In the genomic region with DNA sequence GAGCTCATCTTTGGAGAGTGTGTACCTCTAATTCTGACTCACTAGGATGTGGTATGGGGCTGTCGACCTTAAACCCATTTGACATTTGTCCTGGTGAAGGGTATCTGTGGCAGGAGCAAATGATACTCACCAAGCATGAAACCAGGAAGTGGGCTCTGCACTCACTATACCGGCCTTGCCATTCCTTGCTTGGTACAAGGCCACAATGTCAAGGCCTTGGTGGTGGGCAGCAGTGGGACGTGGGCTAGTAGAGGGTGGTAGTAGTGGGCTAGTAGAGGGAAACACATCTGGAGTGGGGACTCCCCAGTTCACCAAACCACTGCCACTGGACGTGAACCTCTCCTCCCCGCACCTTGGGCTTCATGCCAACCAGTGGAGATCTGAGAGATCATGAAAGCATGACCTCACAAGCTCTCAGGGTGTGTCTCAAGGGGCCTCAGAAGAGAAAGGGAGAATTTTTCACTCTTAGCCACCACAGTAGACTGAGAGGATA, we compare ENCODE assay signal across 1 cellular context.
A peak's percentile ranks its signal among the peaks of the same experiment; 100 is the strongest.
TF ChIP-seq lines count a peak whose summit lies in the region.

No MANE protein-coding gene starts in this region.

TF ChIP-seq in GM12878, 131 proteins besides CTCF, POLR2A, EP300 and RAD21 (continued from another document and continues in another):
- TF ChIP-seq RFX5 (IDR thresholded peaks at IDR 0.05; ENCODE audit: low read depth, low read length) (no peak), MTA2 (IDR thresholded peaks at IDR 0.05; ENCODE audit: low read depth) (peak; percentile 65), JUND (IDR thresholded peaks at IDR 0.05; ENCODE audit: low read depth, low read length) (no peak), FOS (IDR thresholded peaks at IDR 0.05; ENCODE audit: borderline replicate concordance, extremely low read depth, insufficient read length) (no peak), BACH1 (IDR thresholded peaks at IDR 0.05; ENCODE audit: borderline replicate concordance) (no peak), CBX5 (IDR thresholded peaks at IDR 0.05; ENCODE audit: low read depth) (no peak), FOXM1 (IDR thresholded peaks at IDR 0.05; ENCODE audit: low read depth, low read length) (peak; percentile 54; the same call in 1 of the 2 replicates), WRNIP1 (IDR thresholded peaks at IDR 0.05; ENCODE audit: borderline replicate concordance, low read depth, low read length) (no peak), TCF3 (IDR thresholded peaks at IDR 0.05; ENCODE audit: borderline replicate concordance, insufficient read depth, low read depth, low read length) (no peak), ZNF622 (IDR thresholded peaks at IDR 0.05) (no peak), MYC (IDR thresholded peaks at IDR 0.05; ENCODE audit: insufficient read depth, insufficient read length, insufficient replicate concordance, low read length, severe bottlenecking) (no peak), RCOR1 (conservative IDR thresholded peaks at IDR 0.05; ENCODE audit: low read depth, low read length) (no peak), YBX1 (IDR thresholded peaks at IDR 0.05) (no peak), RAD51 (IDR thresholded peaks at IDR 0.05) (no peak), CBX3 (IDR thresholded peaks at IDR 0.05; ENCODE audit: borderline replicate concordance, low read depth) (no peak), SPI1 (IDR thresholded peaks at IDR 0.05; ENCODE audit: borderline replicate concordance, insufficient read depth, low read depth, low read length) (peak; percentile 69), ZNF384 (IDR thresholded peaks at IDR 0.05; ENCODE audit: borderline replicate concordance, low read depth, low read length) (no peak), SMAD1 (IDR thresholded peaks at IDR 0.05; ENCODE audit: low read depth, partially characterized antibody) (peak; percentile 55), POLR2AphosphoS5 (IDR thresholded peaks at IDR 0.05; ENCODE audit: low read length) (no peak), ZNF24 (IDR thresholded peaks at IDR 0.05) (no peak), BMI1 (IDR thresholded peaks at IDR 0.05; ENCODE audit: borderline replicate concordance) (0 out of 2 replicates have a peak, but pooled peaks have one; percentile 9), NFYA (IDR thresholded peaks at IDR 0.05; ENCODE audit: borderline replicate concordance, low read depth, low read length) (no peak), KLF5 (IDR thresholded peaks at IDR 0.05; ENCODE audit: partially characterized antibody) (no peak), SP1 (IDR thresholded peaks at IDR 0.05; ENCODE audit: low read depth, low read length) (no peak), PML (IDR thresholded peaks at IDR 0.05; ENCODE audit: low read length) (no peak), ZBED1 (IDR thresholded peaks at IDR 0.05; ENCODE audit: borderline replicate concordance) (peak; percentile 20; the same call in 1 of the 2 replicates), KAT2A (conservative IDR thresholded peaks at IDR 0.05; ENCODE audit: control insufficient read depth, low read depth, low read length) (no peak), CHD2 (IDR thresholded peaks at IDR 0.05; ENCODE audit: borderline replicate concordance, low read depth, low read length) (no peak), MEF2B (IDR thresholded peaks at IDR 0.05; ENCODE audit: partially characterized antibody, poor library complexity, severe bottlenecking) (peak; percentile 85), MEF2A (IDR thresholded peaks at IDR 0.05; ENCODE audit: insufficient read depth, low read depth, low read length) (no peak), NR2C1 (IDR thresholded peaks at IDR 0.05) (no peak), ZSCAN29 (IDR thresholded peaks at IDR 0.05) (no peak), YY1 (IDR thresholded peaks at IDR 0.05; ENCODE audit: low read depth, low read length) (no peak)
- TF ChIP-seq, protein P1, sequence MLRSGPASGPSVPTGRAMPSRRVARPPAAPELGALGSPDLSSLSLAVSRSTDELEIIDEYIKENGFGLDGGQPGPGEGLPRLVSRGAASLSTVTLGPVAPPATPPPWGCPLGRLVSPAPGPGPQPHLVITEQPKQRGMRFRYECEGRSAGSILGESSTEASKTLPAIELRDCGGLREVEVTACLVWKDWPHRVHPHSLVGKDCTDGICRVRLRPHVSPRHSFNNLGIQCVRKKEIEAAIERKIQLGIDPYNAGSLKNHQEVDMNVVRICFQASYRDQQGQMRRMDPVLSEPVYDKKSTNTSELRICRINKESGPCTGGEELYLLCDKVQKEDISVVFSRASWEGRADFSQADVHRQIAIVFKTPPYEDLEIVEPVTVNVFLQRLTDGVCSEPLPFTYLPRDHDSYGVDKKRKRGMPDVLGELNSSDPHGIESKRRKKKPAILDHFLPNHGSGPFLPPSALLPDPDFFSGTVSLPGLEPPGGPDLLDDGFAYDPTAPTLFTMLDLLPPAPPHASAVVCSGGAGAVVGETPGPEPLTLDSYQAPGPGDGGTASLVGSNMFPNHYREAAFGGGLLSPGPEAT (IDR thresholded peaks at IDR 0.05; ENCODE audit: low read depth) = 0 out of 2 replicates have a peak, but pooled peaks have one; percentile 34
- TF ChIP-seq, protein P2, sequence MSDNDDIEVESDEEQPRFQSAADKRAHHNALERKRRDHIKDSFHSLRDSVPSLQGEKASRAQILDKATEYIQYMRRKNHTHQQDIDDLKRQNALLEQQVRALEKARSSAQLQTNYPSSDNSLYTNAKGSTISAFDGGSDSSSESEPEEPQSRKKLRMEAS (IDR thresholded peaks at IDR 0.05; ENCODE audit: low read depth, low read length) = no peak
- TF ChIP-seq, protein P3, sequence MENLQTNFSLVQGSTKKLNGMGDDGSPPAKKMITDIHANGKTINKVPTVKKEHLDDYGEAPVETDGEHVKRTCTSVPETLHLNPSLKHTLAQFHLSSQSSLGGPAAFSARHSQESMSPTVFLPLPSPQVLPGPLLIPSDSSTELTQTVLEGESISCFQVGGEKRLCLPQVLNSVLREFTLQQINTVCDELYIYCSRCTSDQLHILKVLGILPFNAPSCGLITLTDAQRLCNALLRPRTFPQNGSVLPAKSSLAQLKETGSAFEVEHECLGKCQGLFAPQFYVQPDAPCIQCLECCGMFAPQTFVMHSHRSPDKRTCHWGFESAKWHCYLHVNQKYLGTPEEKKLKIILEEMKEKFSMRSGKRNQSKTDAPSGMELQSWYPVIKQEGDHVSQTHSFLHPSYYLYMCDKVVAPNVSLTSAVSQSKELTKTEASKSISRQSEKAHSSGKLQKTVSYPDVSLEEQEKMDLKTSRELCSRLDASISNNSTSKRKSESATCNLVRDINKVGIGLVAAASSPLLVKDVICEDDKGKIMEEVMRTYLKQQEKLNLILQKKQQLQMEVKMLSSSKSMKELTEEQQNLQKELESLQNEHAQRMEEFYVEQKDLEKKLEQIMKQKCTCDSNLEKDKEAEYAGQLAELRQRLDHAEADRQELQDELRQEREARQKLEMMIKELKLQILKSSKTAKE (IDR thresholded peaks at IDR 0.05; ENCODE audit: low read depth, poor library complexity, severe bottlenecking) = peak; percentile 42
- TF ChIP-seq, protein P4, sequence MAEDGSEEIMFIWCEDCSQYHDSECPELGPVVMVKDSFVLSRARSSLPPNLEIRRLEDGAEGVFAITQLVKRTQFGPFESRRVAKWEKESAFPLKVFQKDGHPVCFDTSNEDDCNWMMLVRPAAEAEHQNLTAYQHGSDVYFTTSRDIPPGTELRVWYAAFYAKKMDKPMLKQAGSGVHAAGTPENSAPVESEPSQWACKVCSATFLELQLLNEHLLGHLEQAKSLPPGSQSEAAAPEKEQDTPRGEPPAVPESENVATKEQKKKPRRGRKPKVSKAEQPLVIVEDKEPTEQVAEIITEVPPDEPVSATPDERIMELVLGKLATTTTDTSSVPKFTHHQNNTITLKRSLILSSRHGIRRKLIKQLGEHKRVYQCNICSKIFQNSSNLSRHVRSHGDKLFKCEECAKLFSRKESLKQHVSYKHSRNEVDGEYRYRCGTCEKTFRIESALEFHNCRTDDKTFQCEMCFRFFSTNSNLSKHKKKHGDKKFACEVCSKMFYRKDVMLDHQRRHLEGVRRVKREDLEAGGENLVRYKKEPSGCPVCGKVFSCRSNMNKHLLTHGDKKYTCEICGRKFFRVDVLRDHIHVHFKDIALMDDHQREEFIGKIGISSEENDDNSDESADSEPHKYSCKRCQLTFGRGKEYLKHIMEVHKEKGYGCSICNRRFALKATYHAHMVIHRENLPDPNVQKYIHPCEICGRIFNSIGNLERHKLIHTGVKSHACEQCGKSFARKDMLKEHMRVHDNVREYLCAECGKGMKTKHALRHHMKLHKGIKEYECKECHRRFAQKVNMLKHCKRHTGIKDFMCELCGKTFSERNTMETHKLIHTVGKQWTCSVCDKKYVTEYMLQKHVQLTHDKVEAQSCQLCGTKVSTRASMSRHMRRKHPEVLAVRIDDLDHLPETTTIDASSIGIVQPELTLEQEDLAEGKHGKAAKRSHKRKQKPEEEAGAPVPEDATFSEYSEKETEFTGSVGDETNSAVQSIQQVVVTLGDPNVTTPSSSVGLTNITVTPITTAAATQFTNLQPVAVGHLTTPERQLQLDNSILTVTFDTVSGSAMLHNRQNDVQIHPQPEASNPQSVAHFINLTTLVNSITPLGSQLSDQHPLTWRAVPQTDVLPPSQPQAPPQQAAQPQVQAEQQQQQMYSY (CRISPR knock-in tag; IDR thresholded peaks at IDR 0.05) = no peak
- TF ChIP-seq, protein P5, sequence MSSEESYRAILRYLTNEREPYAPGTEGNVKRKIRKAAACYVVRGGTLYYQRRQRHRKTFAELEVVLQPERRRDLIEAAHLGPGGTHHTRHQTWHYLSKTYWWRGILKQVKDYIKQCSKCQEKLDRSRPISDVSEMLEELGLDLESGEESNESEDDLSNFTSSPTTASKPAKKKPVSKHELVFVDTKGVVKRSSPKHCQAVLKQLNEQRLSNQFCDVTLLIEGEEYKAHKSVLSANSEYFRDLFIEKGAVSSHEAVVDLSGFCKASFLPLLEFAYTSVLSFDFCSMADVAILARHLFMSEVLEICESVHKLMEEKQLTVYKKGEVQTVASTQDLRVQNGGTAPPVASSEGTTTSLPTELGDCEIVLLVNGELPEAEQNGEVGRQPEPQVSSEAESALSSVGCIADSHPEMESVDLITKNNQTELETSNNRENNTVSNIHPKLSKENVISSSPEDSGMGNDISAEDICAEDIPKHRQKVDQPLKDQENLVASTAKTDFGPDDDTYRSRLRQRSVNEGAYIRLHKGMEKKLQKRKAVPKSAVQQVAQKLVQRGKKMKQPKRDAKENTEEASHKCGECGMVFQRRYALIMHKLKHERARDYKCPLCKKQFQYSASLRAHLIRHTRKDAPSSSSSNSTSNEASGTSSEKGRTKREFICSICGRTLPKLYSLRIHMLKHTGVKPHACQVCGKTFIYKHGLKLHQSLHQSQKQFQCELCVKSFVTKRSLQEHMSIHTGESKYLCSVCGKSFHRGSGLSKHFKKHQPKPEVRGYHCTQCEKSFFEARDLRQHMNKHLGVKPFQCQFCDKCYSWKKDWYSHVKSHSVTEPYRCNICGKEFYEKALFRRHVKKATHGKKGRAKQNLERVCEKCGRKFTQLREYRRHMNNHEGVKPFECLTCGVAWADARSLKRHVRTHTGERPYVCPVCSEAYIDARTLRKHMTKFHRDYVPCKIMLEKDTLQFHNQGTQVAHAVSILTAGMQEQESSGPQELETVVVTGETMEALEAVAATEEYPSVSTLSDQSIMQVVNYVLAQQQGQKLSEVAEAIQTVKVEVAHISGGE (CRISPR knock-in tag; IDR thresholded peaks at IDR 0.05) = no peak
- TF ChIP-seq, protein P6, sequence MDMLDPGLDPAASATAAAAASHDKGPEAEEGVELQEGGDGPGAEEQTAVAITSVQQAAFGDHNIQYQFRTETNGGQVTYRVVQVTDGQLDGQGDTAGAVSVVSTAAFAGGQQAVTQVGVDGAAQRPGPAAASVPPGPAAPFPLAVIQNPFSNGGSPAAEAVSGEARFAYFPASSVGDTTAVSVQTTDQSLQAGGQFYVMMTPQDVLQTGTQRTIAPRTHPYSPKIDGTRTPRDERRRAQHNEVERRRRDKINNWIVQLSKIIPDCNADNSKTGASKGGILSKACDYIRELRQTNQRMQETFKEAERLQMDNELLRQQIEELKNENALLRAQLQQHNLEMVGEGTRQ (IDR thresholded peaks at IDR 0.05; ENCODE audit: borderline replicate concordance, low read depth, low read length) = no peak
- TF ChIP-seq, protein P7, sequence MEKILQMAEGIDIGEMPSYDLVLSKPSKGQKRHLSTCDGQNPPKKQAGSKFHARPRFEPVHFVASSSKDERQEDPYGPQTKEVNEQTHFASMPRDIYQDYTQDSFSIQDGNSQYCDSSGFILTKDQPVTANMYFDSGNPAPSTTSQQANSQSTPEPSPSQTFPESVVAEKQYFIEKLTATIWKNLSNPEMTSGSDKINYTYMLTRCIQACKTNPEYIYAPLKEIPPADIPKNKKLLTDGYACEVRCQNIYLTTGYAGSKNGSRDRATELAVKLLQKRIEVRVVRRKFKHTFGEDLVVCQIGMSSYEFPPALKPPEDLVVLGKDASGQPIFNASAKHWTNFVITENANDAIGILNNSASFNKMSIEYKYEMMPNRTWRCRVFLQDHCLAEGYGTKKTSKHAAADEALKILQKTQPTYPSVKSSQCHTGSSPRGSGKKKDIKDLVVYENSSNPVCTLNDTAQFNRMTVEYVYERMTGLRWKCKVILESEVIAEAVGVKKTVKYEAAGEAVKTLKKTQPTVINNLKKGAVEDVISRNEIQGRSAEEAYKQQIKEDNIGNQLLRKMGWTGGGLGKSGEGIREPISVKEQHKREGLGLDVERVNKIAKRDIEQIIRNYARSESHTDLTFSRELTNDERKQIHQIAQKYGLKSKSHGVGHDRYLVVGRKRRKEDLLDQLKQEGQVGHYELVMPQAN (conservative IDR thresholded peaks at IDR 0.05) = no peak
- TF ChIP-seq, protein P8, sequence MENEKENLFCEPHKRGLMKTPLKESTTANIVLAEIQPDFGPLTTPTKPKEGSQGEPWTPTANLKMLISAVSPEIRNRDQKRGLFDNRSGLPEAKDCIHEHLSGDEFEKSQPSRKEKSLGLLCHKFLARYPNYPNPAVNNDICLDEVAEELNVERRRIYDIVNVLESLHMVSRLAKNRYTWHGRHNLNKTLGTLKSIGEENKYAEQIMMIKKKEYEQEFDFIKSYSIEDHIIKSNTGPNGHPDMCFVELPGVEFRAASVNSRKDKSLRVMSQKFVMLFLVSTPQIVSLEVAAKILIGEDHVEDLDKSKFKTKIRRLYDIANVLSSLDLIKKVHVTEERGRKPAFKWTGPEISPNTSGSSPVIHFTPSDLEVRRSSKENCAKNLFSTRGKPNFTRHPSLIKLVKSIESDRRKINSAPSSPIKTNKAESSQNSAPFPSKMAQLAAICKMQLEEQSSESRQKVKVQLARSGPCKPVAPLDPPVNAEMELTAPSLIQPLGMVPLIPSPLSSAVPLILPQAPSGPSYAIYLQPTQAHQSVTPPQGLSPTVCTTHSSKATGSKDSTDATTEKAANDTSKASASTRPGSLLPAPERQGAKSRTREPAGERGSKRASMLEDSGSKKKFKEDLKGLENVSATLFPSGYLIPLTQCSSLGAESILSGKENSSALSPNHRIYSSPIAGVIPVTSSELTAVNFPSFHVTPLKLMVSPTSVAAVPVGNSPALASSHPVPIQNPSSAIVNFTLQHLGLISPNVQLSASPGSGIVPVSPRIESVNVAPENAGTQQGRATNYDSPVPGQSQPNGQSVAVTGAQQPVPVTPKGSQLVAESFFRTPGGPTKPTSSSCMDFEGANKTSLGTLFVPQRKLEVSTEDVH (IDR thresholded peaks at IDR 0.05; ENCODE audit: low read depth, partially characterized antibody) = no peak
- TF ChIP-seq, protein P9, sequence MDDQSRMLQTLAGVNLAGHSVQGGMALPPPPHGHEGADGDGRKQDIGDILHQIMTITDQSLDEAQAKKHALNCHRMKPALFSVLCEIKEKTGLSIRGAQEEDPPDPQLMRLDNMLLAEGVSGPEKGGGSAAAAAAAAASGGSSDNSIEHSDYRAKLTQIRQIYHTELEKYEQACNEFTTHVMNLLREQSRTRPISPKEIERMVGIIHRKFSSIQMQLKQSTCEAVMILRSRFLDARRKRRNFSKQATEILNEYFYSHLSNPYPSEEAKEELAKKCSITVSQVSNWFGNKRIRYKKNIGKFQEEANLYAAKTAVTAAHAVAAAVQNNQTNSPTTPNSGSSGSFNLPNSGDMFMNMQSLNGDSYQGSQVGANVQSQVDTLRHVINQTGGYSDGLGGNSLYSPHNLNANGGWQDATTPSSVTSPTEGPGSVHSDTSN (IDR thresholded peaks at IDR 0.05; ENCODE audit: insufficient replicate concordance, low read depth, low read length) = no peak
